In genomic region chrX:12946838-12947544, GRCh38 we compare ENCODE assay signal across 8 cellular contexts. TPM values are rescaled to one million over a fixed set of nuclear protein-coding genes. Genes with fewer than 3 reads are reported as not detected.
A peak's percentile ranks its signal among the peaks of the same experiment; 100 is the strongest.
DNase-seq lines count a peak whose midpoint lies in the region; ATAC-seq and TF ChIP-seq lines count a peak whose summit lies in the region.

No MANE protein-coding gene starts in this region.

- H3K9me3 ChIP-seq in right lobe of liver, result no peaks in the 10 kb centered on the region

- H3K4me3 ChIP-seq in right lobe of liver, result no peak overlapping the region

- DNase-seq in D341Med (ENCODE audit: low spot score) (peak; percentile 70), NCI-H510A treated with DMSO at 0.1 percent for 48 hours (lab: John Stamatoyannopoulos, UW) (peak; percentile 77), dermis microvascular lymphatic vessel endothelial cell (ENCODE audit: low read depth in 2 of 2) (peak; percentile 60 to 82), right lobe of liver (peak in 2 of 3 donors; percentile 57 to 66)
- peak; percentile 81 for DNase-seq in activated CD4-positive, alpha-beta T cell treated with anti-CD3 and anti-CD28 coated beads for 36 hours
- peak; percentile 52 for DNase-seq in stimulated activated CD8-positive, alpha-beta memory T cell treated with anti-CD3 and anti-CD28 coated beads, Interleukin-12 subunit alpha, Interleukin-12 subunit beta, amount 100 ng/mL, for 4 hours (ENCODE audit: low read depth)

- peak; percentile 38 for ATAC-seq in HG03045 (IDR thresholded peaks at IDR 0.05; ENCODE audit: unreplicated experiment)
- peak; percentile 11 for ATAC-seq in activated CD4-positive, alpha-beta T cell treated with anti-CD3 and anti-CD28 coated beads for 36 hours
- ATAC-seq in right lobe of liver, result peak; percentile 83 to 91 (median 87)
- ATAC-seq in HG02571 (IDR thresholded peaks at IDR 0.05; ENCODE audit: unreplicated experiment), result no peak

- 50% methylated on average over 5 of the region's 5 CpGs for WGBS in right lobe of liver (ENCODE audit: insufficient coverage, low coverage, low lambda C conversion rate, missing lambda C conversion rate)

- H3K4me3 Mint-ChIP-seq in activated CD4-positive, alpha-beta T cell treated with anti-CD3 and anti-CD28 coated beads for 36 hours, result peak overlapping the region; percentile 38

- peak overlapping the region in 1 of 3 donors; percentile 1 for H3K27ac ChIP-seq in right lobe of liver

- no peaks in the 10 kb centered on the region for H3K36me3 ChIP-seq in right lobe of liver

- H3K27me3 Mint-ChIP-seq in activated CD4-positive, alpha-beta T cell treated with anti-CD3 and anti-CD28 coated beads for 36 hours, result no peaks in the 10 kb centered on the region

- POLR2A ChIA-PET in activated CD4-positive, alpha-beta T cell treated with anti-CD3 and anti-CD28 coated beads for 36 hours (lab: Charles Lee), result interaction anchor here (0.5 to 1.4 kb wide), 5 partner anchors 31 to 146 kb away, joined by 3 to 14 read pairs (median 3); no protein-coding TSS in a partner anchor

- peaks cover 0 to 15% (median 6%) of the 10 kb centered on the region in 4 donors for H3K4me1 ChIP-seq in right lobe of liver

- no peak for TF ChIP-seq POLR2A in right lobe of liver (IDR thresholded peaks at IDR 0.05)

- intact Hi-C loops in activated CD4-positive, alpha-beta T cell treated with anti-CD3 and anti-CD28 coated beads for 36 hours (cut with DNase I, micrococcal nuclease), result loop anchor here (1.0 to 5.0 kb wide), 3 partner anchors 310 to 705 kb away; partner anchors contain the start of gene TCEANC (in 1 of the 2)
- intact Hi-C loops in right lobe of liver (cut with DNase I), result loop anchor here in 1 of 2 donors (5.0 kb wide), 1 partner anchor 540 kb away; no protein-coding TSS in a partner anchor

- CTCF ChIA-PET in activated CD4-positive, alpha-beta T cell treated with anti-CD3 and anti-CD28 coated beads for 36 hours (lab: Charles Lee), result interaction anchor here (0.6 to 2.9 kb wide), 60 partner anchors 9 to 778 kb away, joined by 3 to 38 read pairs (median 4); partner anchors contain the start of genes PRPS2 and TMSB4X

- no peaks in the 10 kb centered on the region for H3K9me3 Mint-ChIP-seq in activated CD4-positive, alpha-beta T cell treated with anti-CD3 and anti-CD28 coated beads for 36 hours (ENCODE audit: low read depth)

- H3K27me3 ChIP-seq in right lobe of liver, result no peaks in the 10 kb centered on the region

- peak; percentile 94 to 99 (median 96) for TF ChIP-seq CTCF in right lobe of liver (IDR thresholded peaks at IDR 0.05)

- peaks cover 54% of the 10 kb centered on the region for H3K4me1 Mint-ChIP-seq in activated CD4-positive, alpha-beta T cell treated with anti-CD3 and anti-CD28 coated beads for 36 hours

- H3K36me3 Mint-ChIP-seq in activated CD4-positive, alpha-beta T cell treated with anti-CD3 and anti-CD28 coated beads for 36 hours (ENCODE audit: low read depth), result no peaks in the 10 kb centered on the region

- peak overlapping the region; percentile 94 for H3K27ac Mint-ChIP-seq in activated CD4-positive, alpha-beta T cell treated with anti-CD3 and anti-CD28 coated beads for 36 hours

RNA-seq across cellular contexts. Expression of gene TMSB4X, which starts 27.9 kb away (rescaled TPM):
- total RNA-seq in activated CD4-positive, alpha-beta T cell treated with anti-CD3 and anti-CD28 coated beads for 36 hours, result 1,000 to 10,000 TPM; 3,666 to 4,468 TPM
- total RNA-seq in dermis microvascular lymphatic vessel endothelial cell, result 15,061 and 18,385 TPM in 2 replicates
- 1,000 to 10,000 TPM in 1 of 6 experiments, 100 to 1,000 TPM in 5; 348 to 1,121 (median 708) TPM for total RNA-seq in right lobe of liver

RNA-seq across cellular contexts. Expression of gene TLR8, which starts 40.6 kb away (rescaled TPM):
- not detected for total RNA-seq in activated CD4-positive, alpha-beta T cell treated with anti-CD3 and anti-CD28 coated beads for 36 hours
- total RNA-seq in dermis microvascular lymphatic vessel endothelial cell, result not detected in 2 replicates
- total RNA-seq in right lobe of liver, result 1 to 10 TPM in 4 of 6 experiments, under 1 TPM in 2; 0.37 to 2.2 (median 1.4) TPM
